Comparison of ENCODE assay signal across 38 cellular contexts in genomic region chr3:18228060-18228459, GRCh38.
"Had no signal": no experiment of that assay in that cellular context is flagged by ENCODE, and none has a peak within 500 bp of the region (broad histone marks: within the 10 kb centered on the region; RNA-seq: fewer than 3 reads in every experiment).

No MANE protein-coding gene starts in this region.

- H3K27ac ChIP-seq: brain microvascular endothelial cell, cardiac muscle cell, SJSA1 had no signal

- H3K27ac Mint-ChIP-seq: activated CD4-positive, alpha-beta memory T cell treated with anti-CD3 and anti-CD28 coated beads for 36 hours; activated CD8-positive, alpha-beta memory T cell treated with anti-CD3 and anti-CD28 coated beads, Interleukin-2, amount 10 ng/mL, durations not matched to agents 7 days and 5 days; activated naive CD8-positive, alpha-beta T cell treated with anti-CD3 and anti-CD28 coated beads for 36 hours; activated T-helper 17 cell treated with anti-CD3 and anti-CD28 coated beads, Interleukin-2, amount 50 U/mL, for 72 hours; T-helper 1 cell treated with Interleukin-12 subunit alpha and Interleukin-12 subunit beta and Interleukin-4 antibody, amounts not matched to agents 30 μg/mL and 1 μg/mL, for 36 hours; T-helper 2 cell treated with Interferon-gamma antibody and Interleukin-4, amounts not matched to agents 5 μg/mL and 100 μg/mL, for 36 hours; WTC11 had no signal

- H3K27me3 Mint-ChIP-seq: activated naive CD8-positive, alpha-beta T cell treated with anti-CD3 and anti-CD28 coated beads for 36 hours had no signal

- H3K4me3 ChIP-seq: cardiac muscle cell, MG63, SJSA1 had no signal

- ATAC-seq: activated CD8-positive, alpha-beta memory T cell treated with anti-CD3 and anti-CD28 coated beads, Interleukin-2, amount 10 ng/mL, durations not matched to agents 7 days and 5 days; activated T-helper 17 cell treated with anti-CD3 and anti-CD28 coated beads, Interleukin-2, amount 50 U/mL, for 72 hours; Panc1; WTC11 had no signal

- H3K4me2 ChIP-seq: SK-N-SH had no signal

- H3K4me3 Mint-ChIP-seq: activated CD4-positive, alpha-beta memory T cell treated with anti-CD3 and anti-CD28 coated beads for 36 hours; activated CD8-positive, alpha-beta memory T cell treated with anti-CD3 and anti-CD28 coated beads, Interleukin-2, amount 10 ng/mL, durations not matched to agents 7 days and 5 days; activated naive CD8-positive, alpha-beta T cell treated with anti-CD3 and anti-CD28 coated beads for 36 hours; activated T-helper 17 cell treated with anti-CD3 and anti-CD28 coated beads, Interleukin-2, amount 50 U/mL, for 72 hours; central memory CD8-positive, alpha-beta T cell; T-helper 1 cell treated with Interleukin-12 subunit alpha and Interleukin-12 subunit beta and Interleukin-4 antibody, amounts not matched to agents 30 μg/mL and 1 μg/mL, for 36 hours; T-helper 2 cell treated with Interferon-gamma antibody and Interleukin-4, amounts not matched to agents 5 μg/mL and 100 μg/mL, for 36 hours; WTC11 had no signal

- H3K4me1 Mint-ChIP-seq: activated T-helper 17 cell treated with anti-CD3 and anti-CD28 coated beads, Interleukin-2, amount 50 U/mL, for 72 hours; central memory CD8-positive, alpha-beta T cell had no signal

- H3K9ac ChIP-seq: SK-N-SH had no signal

- H3K36me3 Mint-ChIP-seq: activated CD4-positive, alpha-beta memory T cell treated with anti-CD3 and anti-CD28 coated beads for 36 hours; activated CD8-positive, alpha-beta memory T cell treated with anti-CD3 and anti-CD28 coated beads, Interleukin-2, amount 10 ng/mL, durations not matched to agents 7 days and 5 days; activated naive CD8-positive, alpha-beta T cell treated with anti-CD3 and anti-CD28 coated beads for 36 hours; WTC11 had no signal

- H3K9me3 Mint-ChIP-seq: activated CD4-positive, alpha-beta memory T cell treated with anti-CD3 and anti-CD28 coated beads for 36 hours; activated naive CD8-positive, alpha-beta T cell treated with anti-CD3 and anti-CD28 coated beads for 36 hours; activated T-helper 17 cell treated with anti-CD3 and anti-CD28 coated beads, Interleukin-2, amount 50 U/mL, for 72 hours; central memory CD8-positive, alpha-beta T cell; T-helper 1 cell treated with Interleukin-12 subunit alpha and Interleukin-12 subunit beta and Interleukin-4 antibody, amounts not matched to agents 30 μg/mL and 1 μg/mL, for 36 hours; T-helper 2 cell treated with Interferon-gamma antibody and Interleukin-4, amounts not matched to agents 5 μg/mL and 100 μg/mL, for 36 hours; WTC11 had no signal

- H3K4me1 ChIP-seq: SJSA1 had no signal

- H3K36me3 ChIP-seq: brain microvascular endothelial cell, cardiac muscle cell, MG63, SJSA1 had no signal

- H3K9me2 ChIP-seq: SK-N-SH had no signal

- H3K9me3 ChIP-seq: MG63, SJSA1, SK-N-SH had no signal

- H3K27me3 ChIP-seq: brain microvascular endothelial cell, cardiac muscle cell, MG63, SJSA1 had no signal

- DNase-seq: activated CD4-positive, alpha-beta memory T cell treated with anti-CD3 and anti-CD28 coated beads for 36 hours; activated CD4-positive, alpha-beta T cell treated with anti-CD3 and anti-CD28 coated beads for 4 hours; activated CD4-positive, alpha-beta T cell treated with anti-CD3 and anti-CD28 coated beads, Interleukin-2, amount 50 U/mL, for 1 hour; activated CD4-positive, CD25-positive, alpha-beta regulatory T cell treated with anti-CD3 and anti-CD28 coated beads, Interleukin-2, amount 50 U/mL, for 72 hours; activated CD8-positive, alpha-beta memory T cell treated with anti-CD3 and anti-CD28 coated beads for 24 hours; activated CD8-positive, alpha-beta memory T cell treated with anti-CD3 and anti-CD28 coated beads, Interleukin-2, amount 10 ng/mL, durations not matched to agents 7 days and 5 days; activated CD8-positive, alpha-beta memory T cell treated with anti-CD3 and anti-CD28 coated beads, Interleukin-2, amount 50 U/mL, for 48 hours; activated effector memory CD4-positive, alpha-beta T cell treated with anti-CD3 and anti-CD28 coated beads, Interleukin-2, amount 50 U/mL, for 16 hours; activated naive CD4-positive, alpha-beta T cell; activated naive CD4-positive, alpha-beta T cell treated with anti-CD3 and anti-CD28 coated beads, Interleukin-2, amount 50 U/mL, for 16 hours; activated naive CD8-positive, alpha-beta T cell treated with anti-CD3 and anti-CD28 coated beads for 36 hours; activated T-cell treated with anti-CD3 and anti-CD28 coated beads, Interleukin-2, amount 50 U/mL, for 48 hours; amniotic stem cell; aorta; brain microvascular endothelial cell; Kasumi-1; KG1; MG63; NCI-H1092; NCI-H1436 treated with DMSO at 0.1 percent for 48 hours; NCI-H187; NCI-H2029 treated with DMSO at 0.1 percent for 48 hours; NCI-H2107; NCI-H2171; NCI-H510A; NCI-H526; NCI-H748 treated with DMSO at 0.1 percent for 48 hours; NK-92 treated with Interleukin-12 subunit alpha and Interleukin-12 subunit beta, amount 100 ng/mL, for 24 hours; SHP77; SK-N-SH had no signal
